In genomic region chr11:61333638-61334433, GRCh38 we compare ENCODE assay signal across 1 cellular context.
TF ChIP-seq lines count a peak whose summit lies in the region.

No MANE protein-coding gene starts in this region.

TF ChIP-seq in GM12878, 131 proteins besides CTCF, POLR2A, EP300 and RAD21:
- TF ChIP-seq SRF (IDR thresholded peaks at IDR 0.05; ENCODE audit: low read depth in 2 of 2, low read length in 2 of 2) = no peak
- TF ChIP-seq LARP7 (IDR thresholded peaks at IDR 0.05) = no peak
- no peak for TF ChIP-seq BMI1 (IDR thresholded peaks at IDR 0.05; ENCODE audit: borderline replicate concordance)
- TF ChIP-seq EGR1 (IDR thresholded peaks at IDR 0.05; ENCODE audit: borderline replicate concordance in 1 of 2, low read depth in 2 of 2, low read length in 2 of 2) = 0 out of 3 replicates have a peak, but pooled peaks of 1 of the 2 experiments have one; percentile 18
- 0 out of 2 replicates have a peak, but pooled peaks have one; percentile 28 for TF ChIP-seq MTA3 (IDR thresholded peaks at IDR 0.05; ENCODE audit: borderline replicate concordance, low read length)
- 0 out of 2 replicates have a peak, but pooled peaks have one; percentile 5 for TF ChIP-seq NKRF (conservative IDR thresholded peaks at IDR 0.05)
- peak; percentile 20 for TF ChIP-seq USF1 (IDR thresholded peaks at IDR 0.05; ENCODE audit: borderline replicate concordance, extremely low read length, insufficient read depth, low read depth, low read length)
TF ChIP-seq in GM12878: peak in this region for 4.
